9 cellular contexts compared by ENCODE assay signal in the genomic region with DNA sequence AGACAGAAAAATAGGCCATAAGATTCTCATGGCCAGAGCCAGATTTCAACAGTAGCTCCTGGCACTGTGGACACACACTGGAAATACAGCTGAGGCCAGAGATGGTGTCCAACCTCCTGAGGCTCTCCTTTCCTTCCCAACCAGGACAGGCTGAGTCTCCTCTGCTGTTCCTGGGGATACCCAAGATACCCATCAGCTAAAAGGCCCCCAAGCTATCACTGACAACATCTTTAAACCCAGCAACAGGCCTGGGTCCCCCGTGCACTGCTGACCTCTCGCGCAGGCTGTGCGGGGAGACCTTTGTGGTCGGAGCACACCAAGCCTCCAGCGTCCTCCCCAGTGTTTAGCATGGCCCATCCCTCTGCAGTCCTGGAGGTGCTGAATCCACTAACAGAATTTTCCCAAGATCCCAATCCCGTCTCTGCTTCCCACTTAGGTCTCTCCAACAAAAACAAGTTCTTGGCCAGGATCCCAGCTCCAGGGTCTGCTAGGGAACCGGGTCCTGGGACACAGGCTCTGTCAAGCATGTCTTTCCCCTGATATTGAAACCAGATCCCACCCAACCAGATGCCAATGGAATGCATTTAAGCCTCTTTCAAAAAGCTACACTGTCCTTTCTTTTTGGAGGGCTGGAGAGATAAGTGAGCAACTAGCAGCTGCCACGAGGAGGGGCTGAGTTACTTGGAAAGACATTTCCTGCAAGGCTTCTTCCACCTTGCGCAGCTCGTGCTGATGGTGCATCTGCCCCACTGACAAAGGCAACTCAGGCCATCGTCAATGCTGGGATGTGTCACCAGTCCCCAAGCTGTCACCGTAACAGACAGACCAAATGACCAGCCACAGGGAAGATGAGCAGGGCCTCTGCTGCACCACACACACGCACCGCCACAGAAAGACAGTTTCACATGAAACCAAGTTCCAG.
DNase-seq lines count a peak whose midpoint lies in the region; ATAC-seq and TF ChIP-seq lines count a peak whose summit lies in the region.
"Had no signal": no experiment of that assay in that cellular context is flagged by ENCODE, and none has a peak within 500 bp of the region (broad histone marks: within the 10 kb centered on the region; RNA-seq: fewer than 3 reads in every experiment).

No MANE protein-coding gene starts in this region.

- H3K9me3 ChIP-seq in mucosa of descending colon, result no peaks in the 10 kb centered on the region

- peaks cover 66 to 92% of the 10 kb centered on the region in 2 donors for H3K4me1 Mint-ChIP-seq in stimulated activated naive B cell treated with anti-CD40 and anti-IgM and Interleukin-4, amounts not matched to agents 10 μg/mL and 1 μg/mL and 100 μg/mL, for 72 hours

- peaks cover 0 to 5% of the 10 kb centered on the region in 2 donors for H3K9me3 Mint-ChIP-seq in stimulated activated naive B cell treated with anti-CD40 and anti-IgM and Interleukin-4, amounts not matched to agents 10 μg/mL and 1 μg/mL and 100 μg/mL, for 72 hours

- peaks cover 76 to 92% of the 10 kb centered on the region in 2 donors for H3K36me3 Mint-ChIP-seq in stimulated activated naive B cell treated with anti-CD40 and anti-IgM and Interleukin-4, amounts not matched to agents 10 μg/mL and 1 μg/mL and 100 μg/mL, for 72 hours

- ATAC-seq in HG03097 (IDR thresholded peaks at IDR 0.05; ENCODE audit: low FRiP score, unreplicated experiment) (peak; percentile 19), mucosa of descending colon (no peak)
- ATAC-seq in stimulated activated naive B cell treated with anti-CD40 and anti-IgM and Interleukin-4, amounts not matched to agents 10 μg/mL and 1 μg/mL and 100 μg/mL, for 72 hours (replicated peaks), result peak; percentile 60 to 72

- peak; percentile 48 for DNase-seq in activated CD4-positive, alpha-beta T cell treated with anti-CD3 and anti-CD28 coated beads for 48 hours
- no peak for DNase-seq in activated CD4-positive, alpha-beta T cell treated with anti-CD3 and anti-CD28 coated beads for 4 hours
- DNase-seq in dorsolateral prefrontal cortex (no peak), mucosa of descending colon (no peak), HCEC 1CT (no peak), anterior cingulate cortex (lab: John Stamatoyannopoulos, UW) (no peak)
- peak; percentile 41 for DNase-seq in stimulated activated naive B cell treated with anti-CD40 and anti-IgM and Interleukin-4, amounts not matched to agents 10 μg/mL and 1 μg/mL and 100 μg/mL, for 72 hours

- H3K27ac ChIP-seq in dorsolateral prefrontal cortex, result peak overlapping the region in 34 of 59 donors; percentile 3 to 79 (median 50)
- H3K27ac ChIP-seq: C4-2B had no signal

- no peaks in the 10 kb centered on the region for H3K36me3 ChIP-seq in mucosa of descending colon (ENCODE audit: low read depth)

- H3K27me3 Mint-ChIP-seq in stimulated activated naive B cell treated with anti-CD40 and anti-IgM and Interleukin-4, amounts not matched to agents 10 μg/mL and 1 μg/mL and 100 μg/mL, for 72 hours, result no peaks in the 10 kb centered on the region

- peak overlapping the region; percentile 73 to 82 for H3K4me3 Mint-ChIP-seq in stimulated activated naive B cell treated with anti-CD40 and anti-IgM and Interleukin-4, amounts not matched to agents 10 μg/mL and 1 μg/mL and 100 μg/mL, for 72 hours

- peaks cover 0 to 6% (median 0%) of the 10 kb centered on the region in 45 donors for H3K27me3 ChIP-seq in dorsolateral prefrontal cortex

- TF ChIP-seq CTCF in dorsolateral prefrontal cortex (IDR thresholded peaks at IDR 0.05 in 54 of 56, conservative IDR thresholded peaks at IDR 0.05 in 2 of 56; ENCODE audit: low read depth in 1 of 56, partially characterized antibody in 56 of 56), result no peak
- TF ChIP-seq CTCF in mucosa of descending colon (IDR thresholded peaks at IDR 0.05), result no peak

- H3K4me1 ChIP-seq in mucosa of descending colon (ENCODE audit: low read depth), result peaks cover 4% of the 10 kb centered on the region

- peak overlapping the region in 1 of 59 donors; percentile 5 for H3K4me3 ChIP-seq in dorsolateral prefrontal cortex
- H3K4me3 ChIP-seq in mucosa of descending colon, result no peak overlapping the region

- peak overlapping the region; percentile 99 for H3K27ac Mint-ChIP-seq in stimulated activated naive B cell treated with anti-CD40 and anti-IgM and Interleukin-4, amounts not matched to agents 10 μg/mL and 1 μg/mL and 100 μg/mL, for 72 hours

- intact Hi-C loops in dorsolateral prefrontal cortex (cut with DNase I), result no loop called here
- intact Hi-C loops in mucosa of descending colon (cut with DNase I, micrococcal nuclease), result loop anchor here in 1 of 2 donors (10.0 kb wide), 1 partner anchor 164 kb away; the partner anchor contains the start of gene FNBP1L

Comparison
In these comparisons a context has a peak if more than half of its experiments do, and no peak if none do; other contexts are left out.
1. DNase-seq: peak in activated CD4-positive, alpha-beta T cell treated with anti-CD3 and anti-CD28 coated beads for 48 hours (single experiment) and stimulated activated naive B cell treated with anti-CD40 and anti-IgM and Interleukin-4, amounts not matched to agents 10 μg/mL and 1 μg/mL and 100 μg/mL, for 72 hours (single experiment); none in activated CD4-positive, alpha-beta T cell treated with anti-CD3 and anti-CD28 coated beads for 4 hours (0 of 2), dorsolateral prefrontal cortex (0 of 10), mucosa of descending colon (0 of 3), HCEC 1CT (single experiment) and anterior cingulate cortex (0 of 58).